ENCODE assay signal across 10 cellular contexts in the genomic region with DNA sequence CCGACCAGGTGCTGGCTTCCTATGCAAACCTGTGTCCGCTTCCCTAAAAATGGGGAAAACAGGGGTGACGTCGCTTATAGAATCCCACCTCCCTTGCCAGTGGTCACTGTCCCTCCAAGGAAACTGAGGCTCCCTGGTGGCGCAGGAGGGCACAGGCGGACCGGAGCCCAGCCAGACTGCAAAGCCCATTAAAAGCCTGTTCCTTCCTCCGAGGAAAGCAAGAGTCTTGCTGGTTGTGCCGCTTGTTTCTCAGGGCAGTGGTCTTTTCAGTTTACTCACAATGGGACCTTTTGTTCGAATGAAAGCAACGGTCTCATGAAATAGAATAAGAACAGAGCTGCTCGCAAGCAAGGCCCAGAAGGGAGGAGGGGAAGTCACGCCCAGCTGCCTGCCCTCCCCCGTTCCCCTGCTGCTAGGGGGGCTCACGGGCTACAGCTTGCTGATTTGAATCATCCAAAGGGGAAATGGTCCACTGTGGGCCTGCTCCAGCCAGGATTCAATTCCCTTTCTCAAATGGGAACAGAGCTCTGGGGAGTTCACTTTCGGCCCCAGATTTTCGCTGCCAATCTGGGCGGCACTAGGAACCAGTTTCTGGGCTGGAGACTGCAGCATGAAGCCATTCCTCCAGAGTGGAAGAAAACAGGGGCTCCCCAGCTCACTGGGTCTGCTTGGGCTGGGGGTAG. TPM values are rescaled to one million over a fixed set of nuclear protein-coding genes. Genes with fewer than 3 reads are reported as not detected.
DNase-seq lines count a peak whose midpoint lies in the region; ATAC-seq and TF ChIP-seq lines count a peak whose summit lies in the region.
"Had no signal": no experiment of that assay in that cellular context is flagged by ENCODE, and none has a peak within 500 bp of the region (broad histone marks: within the 10 kb centered on the region; RNA-seq: fewer than 3 reads in every experiment).

No MANE protein-coding gene starts in this region.

- H3K4me2 ChIP-seq in MM.1S (ENCODE audit: low read depth, low read length) = no peak overlapping the region

- no peak for TF ChIP-seq CTCF in MM.1S (IDR thresholded peaks at IDR 0.05; ENCODE audit: low read length)

- peaks cover 79% of the 10 kb centered on the region for H3F3A ChIP-seq in MM.1S (ENCODE audit: insufficient read depth, low read length)

- H3K27ac ChIP-seq in MM.1S (ENCODE audit: low read length) (peak overlapping the region; percentile 99; the same call in 1 of the 2 replicates), thymus (ENCODE audit: low read depth) (peak overlapping the region; percentile 40)

- H3K27me3 ChIP-seq in MM.1S (replicated peaks; ENCODE audit: insufficient read depth, low read length) (no peaks in the 10 kb centered on the region), thymus (ENCODE audit: control insufficient read depth, insufficient read depth) (no peaks in the 10 kb centered on the region)

- H3K9me2 ChIP-seq in MM.1S (replicated peaks; ENCODE audit: insufficient read depth, low read length) = no peaks in the 10 kb centered on the region

- DNase-seq in MM.1S = no peak
- DNase-seq in cerebellum (ENCODE audit: low spot score) = peak; percentile 30
- peak; percentile 86 for DNase-seq in medulla oblongata (ENCODE audit: extremely low spot score)
- no peak for DNase-seq in SIG-M5 treated with dmso at 0.1 percent for 504 hours (lab: John Stamatoyannopoulos, UW; ENCODE audit: unreplicated experiment)
- DNase-seq: activated T-cell treated with anti-CD3 and anti-CD28 coated beads for 4 hours, NCI-H524 treated with DMSO at 0.1 percent for 48 hours had no signal

- no peak for ATAC-seq in HG03378 (IDR thresholded peaks at IDR 0.05; ENCODE audit: unreplicated experiment)
- ATAC-seq in GM21528 (IDR thresholded peaks at IDR 0.05; ENCODE audit: low FRiP score, unreplicated experiment) = no peak
- no peak for ATAC-seq in HG02678 (IDR thresholded peaks at IDR 0.05; ENCODE audit: unreplicated experiment)

- H3K79me2 ChIP-seq in MM.1S (ENCODE audit: low read length) = peaks cover 51% of the 10 kb centered on the region

- H3K4me1 ChIP-seq in MM.1S (ENCODE audit: low read length) = peaks cover 57% of the 10 kb centered on the region
- H3K4me1 ChIP-seq in thymus (ENCODE audit: control insufficient read depth, insufficient read depth, low read length) = peaks cover 64% of the 10 kb centered on the region

- H4K20me1 ChIP-seq in MM.1S (ENCODE audit: insufficient read depth, low read length) = no peaks in the 10 kb centered on the region

- no peak overlapping the region for H3K4me3 ChIP-seq in MM.1S (ENCODE audit: low read length)
- no peak overlapping the region for H3K4me3 ChIP-seq in thymus (ENCODE audit: low read length)

- no peaks in the 10 kb centered on the region for H3K36me3 ChIP-seq in MM.1S (replicated peaks; ENCODE audit: insufficient read depth, low read length)
- no peaks in the 10 kb centered on the region for H3K36me3 ChIP-seq in thymus (ENCODE audit: control insufficient read depth, insufficient read depth)

- 49% methylated on average over 18 of the region's 18 CpGs for WGBS in thymus

- H2AFZ ChIP-seq in MM.1S (ENCODE audit: low read length) = no peak overlapping the region

- H3K9ac ChIP-seq in MM.1S (ENCODE audit: low read length) = no peak overlapping the region

- H3K9me3 ChIP-seq in MM.1S (replicated peaks; ENCODE audit: insufficient read depth, low read length) (no peaks in the 10 kb centered on the region), thymus (ENCODE audit: control insufficient read depth) (no peaks in the 10 kb centered on the region)

RNA-seq across cellular contexts. Expression of gene SELPLG, which starts 4.6 kb away (rescaled TPM):
- total RNA-seq in cerebellum = 1.2 TPM
- polyA plus RNA-seq in thymus = 28.0 TPM

RNA-seq across cellular contexts. Expression of gene TMEM119, which starts 40.4 kb away (rescaled TPM):
- total RNA-seq in cerebellum = 1.1 TPM
- polyA plus RNA-seq in thymus = 4.0 TPM

Comparison
In these comparisons a context has a peak if more than half of its experiments do, and no peak if none do; other contexts are left out.
1. DNase-seq: peak in cerebellum (single experiment) and medulla oblongata (single experiment); none in MM.1S (single experiment) and SIG-M5 treated with dmso at 0.1 percent for 504 hours (single experiment).